In genomic region chr10:103367379-103367781, GRCh38 we compare ENCODE assay signal across 8 cellular contexts. TPM values are rescaled to one million over a fixed set of nuclear protein-coding genes. Genes with fewer than 3 reads are reported as not detected.
DNase-seq lines count a peak whose midpoint lies in the region; ATAC-seq and TF ChIP-seq lines count a peak whose summit lies in the region.

No MANE protein-coding gene starts in this region.

- peak overlapping the region; percentile 85 to 92 for H3K27ac ChIP-seq in left lung
- peak overlapping the region; percentile 55 to 80 (median 74) for H3K27ac ChIP-seq in thyroid gland

- H3K9me3 ChIP-seq in left lung (no peaks in the 10 kb centered on the region), thyroid gland (no peaks in the 10 kb centered on the region)

- H3K27me3 Mint-ChIP-seq in activated CD4-positive, alpha-beta T cell treated with anti-CD3 and anti-CD28 coated beads, Interleukin-2, amount 10 ng/mL, durations not matched to agents 7 days and 5 days, result no peaks in the 10 kb centered on the region
- H3K27me3 Mint-ChIP-seq in activated naive CD8-positive, alpha-beta T cell treated with anti-CD3 and anti-CD28 coated beads, Interleukin-2, amount 50 U/mL, for 24 hours, result no peaks in the 10 kb centered on the region

- H3K4me3 ChIP-seq in left lung (peak overlapping the region; percentile 98 to 100), thyroid gland (replicated peaks in 1 of 3) (peak overlapping the region; percentile 63 to 100 (median 84))

- H3K4me3 Mint-ChIP-seq in activated CD4-positive, alpha-beta T cell treated with anti-CD3 and anti-CD28 coated beads, Interleukin-2, amount 10 ng/mL, durations not matched to agents 7 days and 5 days, result peak overlapping the region; percentile 91
- H3K4me3 Mint-ChIP-seq in activated naive CD8-positive, alpha-beta T cell treated with anti-CD3 and anti-CD28 coated beads, Interleukin-2, amount 50 U/mL, for 24 hours, result peak overlapping the region; percentile 84

- POLR2A ChIA-PET in activated CD4-positive, alpha-beta T cell treated with anti-CD3 and anti-CD28 coated beads, Interleukin-2, amount 10 ng/mL, durations not matched to agents 7 days and 5 days (lab: Charles Lee), result no interaction called here

- CTCF ChIA-PET in activated CD4-positive, alpha-beta T cell treated with anti-CD3 and anti-CD28 coated beads, Interleukin-2, amount 10 ng/mL, durations not matched to agents 7 days and 5 days (lab: Charles Lee), result interaction anchor here (0.6 to 2.2 kb wide), 6 partner anchors 26 to 417 kb away, joined by 3 to 7 read pairs (median 4); no protein-coding TSS in a partner anchor

- no peak for ATAC-seq in activated naive CD8-positive, alpha-beta T cell treated with anti-CD3 and anti-CD28 coated beads, Interleukin-2, amount 50 U/mL, for 24 hours
- ATAC-seq in left lung (no peak), HG02938 (IDR thresholded peaks at IDR 0.05; ENCODE audit: unreplicated experiment) (no peak)

- WGBS in thyroid gland, 2 donors, result 62 to 65% methylated on average over 10 of the region's 10 CpGs

- H3K27me3 ChIP-seq in left lung, result no peaks in the 10 kb centered on the region
- H3K27me3 ChIP-seq in thyroid gland, result no peaks in the 10 kb centered on the region

- H3K36me3 ChIP-seq in left lung (no peaks in the 10 kb centered on the region), thyroid gland (no peaks in the 10 kb centered on the region)

- peaks cover 9% of the 10 kb centered on the region for H3K36me3 Mint-ChIP-seq in activated CD4-positive, alpha-beta T cell treated with anti-CD3 and anti-CD28 coated beads, Interleukin-2, amount 10 ng/mL, durations not matched to agents 7 days and 5 days (ENCODE audit: low read depth)
- peaks cover 3% of the 10 kb centered on the region for H3K36me3 Mint-ChIP-seq in activated naive CD8-positive, alpha-beta T cell treated with anti-CD3 and anti-CD28 coated beads, Interleukin-2, amount 50 U/mL, for 24 hours (ENCODE audit: low read depth)

- no peak for DNase-seq in activated CD4-positive, alpha-beta T cell treated with anti-CD3 and anti-CD28 coated beads, Interleukin-2, amount 10 ng/mL, durations not matched to agents 7 days and 5 days
- no peak for DNase-seq in activated CD4-positive, alpha-beta T cell treated with anti-CD3 and anti-CD28 coated beads, Interleukin-2, amount 50 U/mL, for 48 hours
- no peak for DNase-seq in activated naive CD8-positive, alpha-beta T cell treated with anti-CD3 and anti-CD28 coated beads, Interleukin-2, amount 50 U/mL, for 24 hours
- DNase-seq in left lung (no peak), thyroid gland (no peak), NCI-H1092 treated with DMSO at 0.1 percent for 48 hours (lab: John Stamatoyannopoulos, UW) (no peak), ureter (ENCODE audit: low spot score) (no peak)

- H3K4me1 Mint-ChIP-seq in activated CD4-positive, alpha-beta T cell treated with anti-CD3 and anti-CD28 coated beads, Interleukin-2, amount 10 ng/mL, durations not matched to agents 7 days and 5 days, result peaks cover 25% of the 10 kb centered on the region
- peaks cover 23% of the 10 kb centered on the region for H3K4me1 Mint-ChIP-seq in activated naive CD8-positive, alpha-beta T cell treated with anti-CD3 and anti-CD28 coated beads, Interleukin-2, amount 50 U/mL, for 24 hours

- TF ChIP-seq CTCF in left lung (IDR thresholded peaks at IDR 0.05), result no peak
- TF ChIP-seq CTCF in thyroid gland (IDR thresholded peaks at IDR 0.05), result no peak

- H3K4me1 ChIP-seq in left lung, result peaks cover 7 to 31% of the 10 kb centered on the region in 2 donors
- peaks cover 0 to 7% of the 10 kb centered on the region in 2 donors for H3K4me1 ChIP-seq in thyroid gland

- TF ChIP-seq POLR2A in thyroid gland (IDR thresholded peaks at IDR 0.05), result no peak

- H3K9me3 Mint-ChIP-seq in activated CD4-positive, alpha-beta T cell treated with anti-CD3 and anti-CD28 coated beads, Interleukin-2, amount 10 ng/mL, durations not matched to agents 7 days and 5 days, result peaks cover 2% of the 10 kb centered on the region
- H3K9me3 Mint-ChIP-seq in activated naive CD8-positive, alpha-beta T cell treated with anti-CD3 and anti-CD28 coated beads, Interleukin-2, amount 50 U/mL, for 24 hours, result no peaks in the 10 kb centered on the region

- intact Hi-C loops in left lung (cut with DNase I) (no loop called here), thyroid gland (cut with DNase I) (no loop called here)

- peak overlapping the region; percentile 93 for H3K27ac Mint-ChIP-seq in activated CD4-positive, alpha-beta T cell treated with anti-CD3 and anti-CD28 coated beads, Interleukin-2, amount 10 ng/mL, durations not matched to agents 7 days and 5 days
- peak overlapping the region; percentile 88 for H3K27ac Mint-ChIP-seq in activated naive CD8-positive, alpha-beta T cell treated with anti-CD3 and anti-CD28 coated beads, Interleukin-2, amount 50 U/mL, for 24 hours

RNA-seq across cellular contexts. Expression of gene TAF5, which starts 0.4 kb away (rescaled TPM):
- 10 to 100 TPM; 13.2 to 15.1 TPM for total RNA-seq in activated CD4-positive, alpha-beta T cell treated with anti-CD3 and anti-CD28 coated beads, Interleukin-2, amount 10 ng/mL, durations not matched to agents 7 days and 5 days
- total RNA-seq in left lung (1 to 10 TPM; 3.7 to 5.1 TPM), thyroid gland (1 to 10 TPM; 4.0 to 7.0 (median 6.2) TPM), ureter (1.6 TPM)

RNA-seq across cellular contexts. Expression of gene PCGF6, which starts 16.4 kb away (rescaled TPM):
- total RNA-seq in activated CD4-positive, alpha-beta T cell treated with anti-CD3 and anti-CD28 coated beads, Interleukin-2, amount 10 ng/mL, durations not matched to agents 7 days and 5 days, result 10 to 100 TPM; 12.2 to 13.0 TPM
- total RNA-seq in left lung (1 to 10 TPM; 7.7 to 8.5 TPM), thyroid gland (10 to 100 TPM in 1 of 4 donors, 1 to 10 TPM in 3; 5.8 to 10.8 (median 9.6) TPM), ureter (6.3 TPM)

RNA-seq across cellular contexts. Expression of gene ATP5MK, which starts 28.9 kb away (rescaled TPM):
- total RNA-seq in activated CD4-positive, alpha-beta T cell treated with anti-CD3 and anti-CD28 coated beads, Interleukin-2, amount 10 ng/mL, durations not matched to agents 7 days and 5 days, result 100 to 1,000 TPM; 260 to 276 TPM
- 100 to 1,000 TPM; 257 to 259 TPM for total RNA-seq in left lung
- total RNA-seq in thyroid gland, result 100 to 1,000 TPM; 127 to 604 (median 265) TPM
- 344 TPM for total RNA-seq in ureter

RNA-seq across cellular contexts. Expression of gene PDCD11, which starts 29.0 kb away (rescaled TPM):
- 10 to 100 TPM; 43.4 to 51.8 TPM for total RNA-seq in activated CD4-positive, alpha-beta T cell treated with anti-CD3 and anti-CD28 coated beads, Interleukin-2, amount 10 ng/mL, durations not matched to agents 7 days and 5 days
- total RNA-seq in left lung (10 to 100 TPM; 20.1 to 35.4 TPM), thyroid gland (10 to 100 TPM; 15.6 to 20.9 (median 19.0) TPM), ureter (47.2 TPM)
